18 cellular contexts compared by ENCODE assay signal in genomic region chr4:57070461-57070860, GRCh38. TPM values are rescaled to one million over a fixed set of nuclear protein-coding genes. Genes with fewer than 3 reads are reported as not detected.
DNase-seq lines count a peak whose midpoint lies in the region; FAIRE-seq and TF ChIP-seq lines count a peak whose summit lies in the region.
"Had no signal": no experiment of that assay in that cellular context is flagged by ENCODE, and none has a peak within 500 bp of the region (broad histone marks: within the 10 kb centered on the region; RNA-seq: fewer than 3 reads in every experiment).

No MANE protein-coding gene starts in this region.

- H3K9me3 ChIP-seq in left ventricle myocardium inferior (replicated peaks), result no peaks in the 10 kb centered on the region
- no peaks in the 10 kb centered on the region for H3K9me3 ChIP-seq in right atrium auricular region
- H3K9me3 ChIP-seq in ascending aorta, result no peaks in the 10 kb centered on the region

- H3K27me3 Mint-ChIP-seq in mesothelial cell of epicardium (ENCODE audit: low read depth), result no peaks in the 10 kb centered on the region

- H3K27me3 ChIP-seq in left ventricle myocardium inferior (ENCODE audit: low read depth) (no peaks in the 10 kb centered on the region), right atrium auricular region (no peaks in the 10 kb centered on the region), ascending aorta (no peaks in the 10 kb centered on the region)

- intact Hi-C loops in left ventricle myocardium inferior (cut with micrococcal nuclease) (no loop called here), ascending aorta (cut with DNase I) (no loop called here)

- no peak for TF ChIP-seq CTCF in left ventricle myocardium inferior (IDR thresholded peaks at IDR 0.05; ENCODE audit: borderline replicate concordance)
- TF ChIP-seq CTCF in right atrium auricular region (IDR thresholded peaks at IDR 0.05), result no peak
- no peak for TF ChIP-seq CTCF in ascending aorta (IDR thresholded peaks at IDR 0.05)
- TF ChIP-seq CTCF in mesothelial cell of epicardium (IDR thresholded peaks at IDR 0.05; ENCODE audit: unreplicated experiment), result no peak

- H3K4me3 ChIP-seq in left ventricle myocardium inferior (no peak overlapping the region), right atrium auricular region (no peak overlapping the region), ascending aorta (no peak overlapping the region)

- H3K36me3 ChIP-seq in left ventricle myocardium inferior (no peaks in the 10 kb centered on the region), right atrium auricular region (no peaks in the 10 kb centered on the region), ascending aorta (peaks cover 0 to 6% of the 10 kb centered on the region in 2 donors)

- peaks cover 90% of the 10 kb centered on the region for H3K4me1 ChIP-seq in left ventricle myocardium inferior
- H3K4me1 ChIP-seq in right atrium auricular region, result peaks cover 0 to 45% of the 10 kb centered on the region in 2 donors
- peaks cover 9 to 69% of the 10 kb centered on the region in 2 donors for H3K4me1 ChIP-seq in ascending aorta

- H3K27ac ChIP-seq in left ventricle myocardium inferior (replicated peaks) (peak overlapping the region; percentile 87), right atrium auricular region (no peak overlapping the region), ascending aorta (peak overlapping the region; percentile 90 to 93)
- H3K27ac ChIP-seq: HL-60 had no signal

- FAIRE-seq in GM19239 (lab: Jason Lieb, UNC), result no peak
- FAIRE-seq: GM12892 had no signal

- peak overlapping the region; percentile 72 for H3K27ac Mint-ChIP-seq in mesothelial cell of epicardium

- DNase-seq in left ventricle myocardium inferior (no peak), right atrium auricular region (ENCODE audit: low spot score) (no peak), ascending aorta (ENCODE audit: low spot score in 2 of 2) (no peak), mesothelial cell of epicardium (ENCODE audit: low spot score in 2 of 2, unreplicated experiment in 2 of 2) (no peak), GM19239 (ENCODE audit: insufficient read length, low spot score) (no peak), HT-29 (ENCODE audit: low spot score) (no peak)
- DNase-seq in activated CD8-positive, alpha-beta memory T cell treated with anti-CD3 and anti-CD28 coated beads for 24 hours, result no peak
- no peak for DNase-seq in stimulated activated CD4-positive, alpha-beta T cell treated with anti-CD3 and anti-CD28 coated beads, Interleukin-2, amount 100 ng/mL, for 48 hours
- DNase-seq: GDM1, KBM-7, NCI-H1105, NCI-H187, NCI-H2171 treated with DMSO at 0.1 percent for 48 hours, NCI-H774, Right ventricle myocardium superior had no signal

- no peak overlapping the region for H3K4me3 Mint-ChIP-seq in mesothelial cell of epicardium
- H3K4me3 Mint-ChIP-seq: CD14-positive monocyte had no signal

- H3K36me3 Mint-ChIP-seq in mesothelial cell of epicardium, result peaks cover 4% of the 10 kb centered on the region

- peaks cover 52% of the 10 kb centered on the region for H3K4me1 Mint-ChIP-seq in mesothelial cell of epicardium

- H3K9me3 Mint-ChIP-seq in mesothelial cell of epicardium, result no peaks in the 10 kb centered on the region
- H3K9me3 Mint-ChIP-seq: CD14-positive monocyte had no signal

RNA-seq across cellular contexts. Expression of gene IGFBP7, which starts 39.7 kb away (rescaled TPM):
- total RNA-seq in left ventricle myocardium inferior (698 TPM), right atrium auricular region (100 to 1,000 TPM; 866 to 898 TPM), ascending aorta (6,655 TPM), mesothelial cell of epicardium (98.5 to 114 TPM (median 107 TPM) in 3 replicates)
- not detected in 2 replicates for total RNA-seq in HT-29 (2014; rRNA removed; shearing (Covaris generic))

Comparison
In these comparisons a context has a peak if more than half of its experiments do, and no peak if none do; other contexts are left out.
1. H3K27ac ChIP-seq: peak in left ventricle myocardium inferior (single experiment) and ascending aorta (2 of 2); none in right atrium auricular region (0 of 2).
2. RNA of gene IGFBP7, which starts 39.7 kb away (total RNA-seq): 6,655 TPM in ascending aorta (single experiment), 866 to 898 TPM in right atrium auricular region, 698 TPM in left ventricle myocardium inferior (single experiment) and 98.5 to 114 TPM in mesothelial cell of epicardium; not detected in HT-29; every median in the first group is over 10 times any median in the second.